ENCODE assay signal across 25 cellular contexts in genomic region chr6:163904161-163904560, GRCh38.
DNase-seq lines count a peak whose midpoint lies in the region; ATAC-seq and TF ChIP-seq lines count a peak whose summit lies in the region.
"Had no signal": no experiment of that assay in that cellular context is flagged by ENCODE, and none has a peak within 500 bp of the region (broad histone marks: within the 10 kb centered on the region; RNA-seq: fewer than 3 reads in every experiment).

No MANE protein-coding gene starts in this region.

- H3K4me1 ChIP-seq in BLaER1: peaks cover 7% of the 10 kb centered on the region; the same call in 1 of the 2 replicates
- no peaks in the 10 kb centered on the region for H3K4me1 ChIP-seq in adrenal gland (replicated peaks in 1 of 2)
- H3K4me1 ChIP-seq: SJSA1 had no signal

- no peaks in the 10 kb centered on the region for H4K20me1 ChIP-seq in BLaER1

- TF ChIP-seq POLR2A in adrenal gland (IDR thresholded peaks at IDR 0.05): no peak

- H3K27me3 ChIP-seq in BLaER1 (no peaks in the 10 kb centered on the region), adrenal gland (no peaks in the 10 kb centered on the region)
- H3K27me3 ChIP-seq: SJSA1 had no signal

- DNase-seq in astrocyte of the hippocampus (ENCODE audit: low read depth, low spot score) (peak; percentile 17), myocyte (ENCODE audit: low read depth) (peak; percentile 86), sciatic nerve (ENCODE audit: low spot score) (no peak), adrenal gland (no peak), NCI-H446 (lab: John Stamatoyannopoulos, UW) (no peak)
- DNase-seq: CD4-positive, CD25-positive, alpha-beta regulatory T cell; DMS153; H9; HFFc6; NCI-H1092; NCI-H1417 treated with DMSO at 0.1 percent for 48 hours; NCI-H1694 treated with DMSO at 0.1 percent for 48 hours; NCI-H2081; NCI-H226; NCI-H510A treated with DMSO at 0.1 percent for 48 hours; NCI-H774; NK-92 treated with Interleukin-12 subunit alpha and Interleukin-12 subunit beta, amount 100 ng/mL, for 24 hours; PC-9 had no signal

- H3K4me3 ChIP-seq in BLaER1 (no peak overlapping the region), adrenal gland (no peak overlapping the region)
- H3K4me3 ChIP-seq: GM23338, PC-9, SJSA1 had no signal

- H3K4me2 ChIP-seq in BLaER1: peak overlapping the region; percentile 1; the same call in 1 of the 2 replicates
- H3K4me2 ChIP-seq: GM23338, PC-9 had no signal

- H3K27ac ChIP-seq in BLaER1: no peak overlapping the region
- H3K27ac ChIP-seq in adrenal gland: no peak overlapping the region
- H3K27ac ChIP-seq: 22Rv1, PC-9, SJSA1 had no signal

- H3K36me3 ChIP-seq in BLaER1 (no peaks in the 10 kb centered on the region), adrenal gland (replicated peaks in 1 of 2) (no peaks in the 10 kb centered on the region)
- H3K36me3 ChIP-seq: SJSA1 had no signal

- no peak for TF ChIP-seq CTCF in adrenal gland (IDR thresholded peaks at IDR 0.05)

- ATAC-seq in sciatic nerve (peak; percentile 30), HG03521 (IDR thresholded peaks at IDR 0.05; ENCODE audit: unreplicated experiment) (no peak), GM19455 (IDR thresholded peaks at IDR 0.05; ENCODE audit: unreplicated experiment) (no peak)
- ATAC-seq: GM23338, Right ventricle myocardium inferior had no signal

- intact Hi-C loops in sciatic nerve (cut with DNase I): no loop called here
- intact Hi-C loops in adrenal gland (cut with DNase I): no loop called here

- no peaks in the 10 kb centered on the region for H3K9me3 ChIP-seq in BLaER1
- H3K9me3 ChIP-seq in adrenal gland (replicated peaks in 1 of 3): no peaks in the 10 kb centered on the region
- H3K9me3 ChIP-seq: SJSA1 had no signal

- no peak overlapping the region for H3K9ac ChIP-seq in BLaER1

- WGBS in adrenal gland, 4 donors: 53 to 66% (median 62%) methylated on average over 7 of the region's 7 CpGs

Comparison
In these comparisons a context has a peak if more than half of its experiments do, and no peak if none do; other contexts are left out.
1. DNase-seq: peak in astrocyte of the hippocampus (single experiment) and myocyte (single experiment); none in sciatic nerve (single experiment), adrenal gland (0 of 7) and NCI-H446 (0 of 2).